In the genomic region with DNA sequence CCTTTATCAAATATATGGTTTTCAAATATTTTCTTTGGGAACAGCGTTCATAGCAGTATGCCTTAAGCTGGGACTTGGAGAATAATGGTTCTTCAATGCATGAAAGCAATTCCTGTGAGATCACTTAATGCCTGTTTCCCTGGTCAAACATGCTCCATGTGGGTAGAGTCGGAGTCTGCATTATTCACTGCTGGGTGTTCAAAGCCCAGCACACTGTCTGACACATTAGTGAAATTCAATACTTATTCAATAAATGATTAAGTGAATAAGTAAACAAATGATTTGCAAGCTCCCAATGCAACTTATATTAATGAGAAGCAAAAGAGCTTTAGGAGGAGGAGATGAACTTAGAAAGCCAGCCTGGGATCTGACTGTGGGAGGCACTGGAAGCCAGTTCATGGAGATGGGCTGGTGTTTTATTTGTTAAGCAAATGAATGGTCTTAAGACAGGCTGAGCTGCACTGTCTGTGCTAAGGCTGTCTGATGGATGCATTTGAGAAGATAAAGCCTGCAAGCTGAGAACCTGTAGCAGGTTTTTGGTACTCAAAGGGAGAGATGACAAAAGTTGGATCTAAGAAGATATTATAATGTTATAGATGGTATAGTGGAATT, we compare ENCODE assay signal across 1 cellular context.
TF ChIP-seq lines count a peak whose summit lies in the region.

No MANE protein-coding gene starts in this region.

TF ChIP-seq in GM23338, 12 proteins besides CTCF, POLR2A, EP300 and RAD21 (continued from another document):
- TF ChIP-seq, protein P1, sequence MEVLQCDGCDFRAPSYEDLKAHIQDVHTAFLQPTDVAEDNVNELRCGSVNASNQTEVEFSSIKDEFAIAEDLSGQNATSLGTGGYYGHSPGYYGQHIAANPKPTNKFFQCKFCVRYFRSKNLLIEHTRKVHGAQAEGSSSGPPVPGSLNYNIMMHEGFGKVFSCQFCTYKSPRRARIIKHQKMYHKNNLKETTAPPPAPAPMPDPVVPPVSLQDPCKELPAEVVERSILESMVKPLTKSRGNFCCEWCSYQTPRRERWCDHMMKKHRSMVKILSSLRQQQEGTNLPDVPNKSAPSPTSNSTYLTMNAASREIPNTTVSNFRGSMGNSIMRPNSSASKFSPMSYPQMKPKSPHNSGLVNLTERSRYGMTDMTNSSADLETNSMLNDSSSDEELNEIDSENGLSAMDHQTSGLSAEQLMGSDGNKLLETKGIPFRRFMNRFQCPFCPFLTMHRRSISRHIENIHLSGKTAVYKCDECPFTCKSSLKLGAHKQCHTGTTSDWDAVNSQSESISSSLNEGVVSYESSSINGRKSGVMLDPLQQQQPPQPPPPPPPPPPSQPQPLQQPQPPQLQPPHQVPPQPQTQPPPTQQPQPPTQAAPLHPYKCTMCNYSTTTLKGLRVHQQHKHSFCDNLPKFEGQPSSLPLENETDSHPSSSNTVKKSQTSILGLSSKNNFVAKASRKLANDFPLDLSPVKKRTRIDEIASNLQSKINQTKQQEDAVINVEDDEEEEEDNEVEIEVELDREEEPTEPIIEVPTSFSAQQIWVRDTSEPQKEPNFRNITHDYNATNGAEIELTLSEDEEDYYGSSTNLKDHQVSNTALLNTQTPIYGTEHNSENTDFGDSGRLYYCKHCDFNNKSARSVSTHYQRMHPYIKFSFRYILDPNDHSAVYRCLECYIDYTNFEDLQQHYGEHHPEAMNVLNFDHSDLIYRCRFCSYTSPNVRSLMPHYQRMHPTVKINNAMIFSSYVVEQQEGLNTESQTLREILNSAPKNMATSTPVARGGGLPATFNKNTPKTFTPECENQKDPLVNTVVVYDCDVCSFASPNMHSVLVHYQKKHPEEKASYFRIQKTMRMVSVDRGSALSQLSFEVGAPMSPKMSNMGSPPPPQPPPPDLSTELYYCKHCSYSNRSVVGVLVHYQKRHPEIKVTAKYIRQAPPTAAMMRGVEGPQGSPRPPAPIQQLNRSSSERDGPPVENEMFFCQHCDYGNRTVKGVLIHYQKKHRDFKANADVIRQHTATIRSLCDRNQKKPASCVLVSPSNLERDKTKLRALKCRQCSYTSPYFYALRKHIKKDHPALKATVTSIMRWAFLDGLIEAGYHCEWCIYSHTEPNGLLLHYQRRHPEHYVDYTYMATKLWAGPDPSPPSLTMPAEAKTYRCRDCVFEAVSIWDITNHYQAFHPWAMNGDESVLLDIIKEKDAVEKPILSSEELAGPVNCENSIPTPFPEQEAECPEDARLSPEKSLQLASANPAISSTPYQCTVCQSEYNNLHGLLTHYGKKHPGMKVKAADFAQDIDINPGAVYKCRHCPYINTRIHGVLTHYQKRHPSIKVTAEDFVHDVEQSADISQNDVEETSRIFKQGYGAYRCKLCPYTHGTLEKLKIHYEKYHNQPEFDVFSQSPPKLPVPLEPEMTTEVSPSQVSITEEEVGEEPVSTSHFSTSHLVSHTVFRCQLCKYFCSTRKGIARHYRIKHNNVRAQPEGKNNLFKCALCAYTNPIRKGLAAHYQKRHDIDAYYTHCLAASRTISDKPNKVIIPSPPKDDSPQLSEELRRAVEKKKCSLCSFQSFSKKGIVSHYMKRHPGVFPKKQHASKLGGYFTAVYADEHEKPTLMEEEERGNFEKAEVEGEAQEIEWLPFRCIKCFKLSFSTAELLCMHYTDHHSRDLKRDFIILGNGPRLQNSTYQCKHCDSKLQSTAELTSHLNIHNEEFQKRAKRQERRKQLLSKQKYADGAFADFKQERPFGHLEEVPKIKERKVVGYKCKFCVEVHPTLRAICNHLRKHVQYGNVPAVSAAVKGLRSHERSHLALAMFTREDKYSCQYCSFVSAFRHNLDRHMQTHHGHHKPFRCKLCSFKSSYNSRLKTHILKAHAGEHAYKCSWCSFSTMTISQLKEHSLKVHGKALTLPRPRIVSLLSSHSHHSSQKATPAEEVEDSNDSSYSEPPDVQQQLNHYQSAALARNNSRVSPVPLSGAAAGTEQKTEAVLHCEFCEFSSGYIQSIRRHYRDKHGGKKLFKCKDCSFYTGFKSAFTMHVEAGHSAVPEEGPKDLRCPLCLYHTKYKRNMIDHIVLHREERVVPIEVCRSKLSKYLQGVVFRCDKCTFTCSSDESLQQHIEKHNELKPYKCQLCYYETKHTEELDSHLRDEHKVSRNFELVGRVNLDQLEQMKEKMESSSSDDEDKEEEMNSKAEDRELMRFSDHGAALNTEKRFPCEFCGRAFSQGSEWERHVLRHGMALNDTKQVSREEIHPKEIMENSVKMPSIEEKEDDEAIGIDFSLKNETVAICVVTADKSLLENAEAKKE (CRISPR knock-in tag; IDR thresholded peaks at IDR 0.05): no peak
- TF ChIP-seq CREB1 (CRISPR knock-in tag; IDR thresholded peaks at IDR 0.05; ENCODE audit: low read depth) (no peak), STAT1 (IDR thresholded peaks at IDR 0.05; ENCODE audit: unreplicated experiment) (no peak)
